In genomic region chr13:110240943-110241342, GRCh38 we compare ENCODE assay signal across 27 cellular contexts.
A peak's percentile ranks its signal among the peaks of the same experiment; 100 is the strongest.
DNase-seq lines count a peak whose midpoint lies in the region; ATAC-seq and TF ChIP-seq lines count a peak whose summit lies in the region.
"Had no signal": no experiment of that assay in that cellular context is flagged by ENCODE, and none has a peak within 500 bp of the region (broad histone marks: within the 10 kb centered on the region; RNA-seq: fewer than 3 reads in every experiment).

No MANE protein-coding gene starts in this region.

- TF ChIP-seq CTCF in coronary artery (IDR thresholded peaks at IDR 0.05): no peak
- no peak for TF ChIP-seq CTCF in sigmoid colon (IDR thresholded peaks at IDR 0.05)
- TF ChIP-seq CTCF in transverse colon (IDR thresholded peaks at IDR 0.05): no peak
- TF ChIP-seq CTCF in body of pancreas (IDR thresholded peaks at IDR 0.05): no peak

- WGBS in sigmoid colon, 2 donors: 93 to 97% methylated on average over 7 of the region's 7 CpGs
- WGBS in transverse colon (ENCODE audit: low coverage in 1 of 2), 2 donors: 89% methylated on average over 7 of the region's 7 CpGs; no CpG with 5 or more reads in 1 of the 2 donors
- 86 to 94% methylated on average over 7 of the region's 7 CpGs for WGBS in body of pancreas, 2 donors

- no peak overlapping the region for H3K4me3 ChIP-seq in coronary artery
- H3K4me3 ChIP-seq in sigmoid colon: no peak overlapping the region
- H3K4me3 ChIP-seq in transverse colon: no peak overlapping the region
- H3K4me3 ChIP-seq in body of pancreas: no peak overlapping the region
- H3K4me3 ChIP-seq: BLaER1, K562, MG63 had no signal

- H3K36me3 ChIP-seq in sigmoid colon: peaks cover 0 to 26% (median 0%) of the 10 kb centered on the region in 4 donors
- no peaks in the 10 kb centered on the region for H3K36me3 ChIP-seq in transverse colon
- H3K36me3 ChIP-seq in body of pancreas (replicated peaks in 1 of 2; ENCODE audit: insufficient read depth in 1 of 2, low read depth in 2 of 2): no peaks in the 10 kb centered on the region
- H3K36me3 ChIP-seq: BLaER1, MG63 had no signal

- TF ChIP-seq EP300 in sigmoid colon (IDR thresholded peaks at IDR 0.05) (no peak), transverse colon (IDR thresholded peaks at IDR 0.05; ENCODE audit: low read depth) (no peak)

- H3K27me3 Mint-ChIP-seq in activated CD4-positive, alpha-beta T cell treated with anti-CD3 and anti-CD28 coated beads, Interleukin-2, amount 10 ng/mL, durations not matched to agents 24 days and 14 days: peaks cover 21% of the 10 kb centered on the region

- H3K27ac Mint-ChIP-seq in activated CD4-positive, alpha-beta T cell treated with anti-CD3 and anti-CD28 coated beads, Interleukin-2, amount 10 ng/mL, durations not matched to agents 24 days and 14 days: no peak overlapping the region
- H3K27ac Mint-ChIP-seq: CD4-positive, alpha-beta memory T cell; HFFc6 had no signal

- no peaks in the 10 kb centered on the region for H3K4me1 Mint-ChIP-seq in activated CD4-positive, alpha-beta T cell treated with anti-CD3 and anti-CD28 coated beads, Interleukin-2, amount 10 ng/mL, durations not matched to agents 24 days and 14 days
- H3K4me1 Mint-ChIP-seq: CD4-positive, alpha-beta memory T cell had no signal

- no peak for ATAC-seq in body of pancreas
- ATAC-seq in HG02588 (IDR thresholded peaks at IDR 0.05; ENCODE audit: unreplicated experiment): no peak
- ATAC-seq: HepG2, K562 had no signal

- no peaks in the 10 kb centered on the region for H3K9me3 ChIP-seq in sigmoid colon
- H3K9me3 ChIP-seq in transverse colon: no peaks in the 10 kb centered on the region
- H3K9me3 ChIP-seq in body of pancreas: no peaks in the 10 kb centered on the region
- H3K9me3 ChIP-seq: BLaER1, Caco-2, MG63 had no signal

- in situ Hi-C loops in transverse colon (cut with MboI; ENCODE audit: low pct_ligation_motif_present in 1 of 4, low pct_unique_long_range_greater_than_20kb in 1 of 4, low sequenced_read_pairs in 3 of 4): loop anchor here in 1 of 4 donors (25.0 kb wide), 1 partner anchor 171 kb away; no protein-coding TSS in a partner anchor

- no peak for TF ChIP-seq POLR2A in sigmoid colon (IDR thresholded peaks at IDR 0.05)
- TF ChIP-seq POLR2A in transverse colon (IDR thresholded peaks at IDR 0.05): no peak
- no peak for TF ChIP-seq POLR2A in body of pancreas (IDR thresholded peaks at IDR 0.05)

- H3K9me3 Mint-ChIP-seq in activated CD4-positive, alpha-beta T cell treated with anti-CD3 and anti-CD28 coated beads, Interleukin-2, amount 10 ng/mL, durations not matched to agents 24 days and 14 days: no peaks in the 10 kb centered on the region
- H3K9me3 Mint-ChIP-seq: CD4-positive, alpha-beta memory T cell; HFFc6 had no signal

- H3K27me3 ChIP-seq in sigmoid colon (no peaks in the 10 kb centered on the region), transverse colon (no peaks in the 10 kb centered on the region), body of pancreas (no peaks in the 10 kb centered on the region)
- H3K27me3 ChIP-seq: BLaER1, MG63 had no signal

- no peaks in the 10 kb centered on the region for H3K36me3 Mint-ChIP-seq in activated CD4-positive, alpha-beta T cell treated with anti-CD3 and anti-CD28 coated beads, Interleukin-2, amount 10 ng/mL, durations not matched to agents 24 days and 14 days (ENCODE audit: low read depth)
- H3K36me3 Mint-ChIP-seq: CD4-positive, alpha-beta memory T cell had no signal

- H3K27ac ChIP-seq in coronary artery (peak overlapping the region; percentile 29 to 96), sigmoid colon (peak overlapping the region in 3 of 4 donors; percentile 71 to 97 (median 87)), transverse colon (peak overlapping the region in 3 of 4 donors; percentile 83 to 87 (median 84)), body of pancreas (no peak overlapping the region)
- H3K27ac ChIP-seq: 22Rv1, BLaER1, HL-60 had no signal

- peaks cover 0 to 95% (median 86%) of the 10 kb centered on the region in 4 donors for H3K4me1 ChIP-seq in sigmoid colon
- peaks cover 10 to 37% (median 19%) of the 10 kb centered on the region in 4 donors for H3K4me1 ChIP-seq in transverse colon
- peaks cover 18% of the 10 kb centered on the region for H3K4me1 ChIP-seq in body of pancreas
- H3K4me1 ChIP-seq: Caco-2 had no signal

- intact Hi-C loops in activated CD4-positive, alpha-beta T cell treated with anti-CD3 and anti-CD28 coated beads, Interleukin-2, amount 10 ng/mL, durations not matched to agents 24 days and 14 days (cut with micrococcal nuclease): no loop called here
- intact Hi-C loops in sigmoid colon (cut with DNase I) (no loop called here), transverse colon (cut with DNase I; ENCODE audit: low total_unique reads) (no loop called here), body of pancreas (cut with DNase I) (no loop called here)

- H3K4me3 Mint-ChIP-seq in activated CD4-positive, alpha-beta T cell treated with anti-CD3 and anti-CD28 coated beads, Interleukin-2, amount 10 ng/mL, durations not matched to agents 24 days and 14 days: no peak overlapping the region
- H3K4me3 Mint-ChIP-seq: CD4-positive, alpha-beta memory T cell; HFFc6 had no signal

- DNase-seq in activated CD4-positive, alpha-beta T cell treated with anti-CD3 and anti-CD28 coated beads, Interleukin-2, amount 10 ng/mL, durations not matched to agents 24 days and 14 days: peak; percentile 38
- DNase-seq in activated CD4-positive, alpha-beta T cell treated with anti-CD3 and anti-CD28 coated beads for 1 hour: no peak
- DNase-seq in coronary artery (ENCODE audit: low spot score) (peak; percentile 53), sigmoid colon (no peak), transverse colon (no peak), NCI-H1092 treated with DMSO at 0.1 percent for 48 hours (lab: John Stamatoyannopoulos, UW) (no peak), body of pancreas (no peak)
- DNase-seq: ACHN; Caco-2; CD4-positive, alpha-beta memory T cell; DMS 273 treated with DMSO at 0.1 percent for 48 hours; DMS79 treated with DMSO at 0.1 percent for 48 hours; H7; HFFc6; MG63; NCI-H1436; NCI-H187 treated with DMSO at 0.1 percent for 48 hours; NCI-H2107; NCI-H446 treated with DMSO at 0.1 percent for 48 hours; NCI-H526 treated with DMSO at 0.1 percent for 48 hours; SHP77 had no signal

Comparison
In these comparisons a context has a peak if more than half of its experiments do, and no peak if none do; other contexts are left out.
1. DNase-seq: peak in activated CD4-positive, alpha-beta T cell treated with anti-CD3 and anti-CD28 coated beads, Interleukin-2, amount 10 ng/mL, durations not matched to agents 24 days and 14 days (single experiment) and coronary artery (single experiment); none in activated CD4-positive, alpha-beta T cell treated with anti-CD3 and anti-CD28 coated beads for 1 hour (single experiment), sigmoid colon (single experiment), transverse colon (single experiment), NCI-H1092 treated with DMSO at 0.1 percent for 48 hours (single experiment) and body of pancreas (0 of 4).
2. H3K27ac ChIP-seq: peak in coronary artery (2 of 2), sigmoid colon (3 of 4) and transverse colon (3 of 4); none in body of pancreas (0 of 4).